ENCODE assay signal across 11 cellular contexts in the genomic region with DNA sequence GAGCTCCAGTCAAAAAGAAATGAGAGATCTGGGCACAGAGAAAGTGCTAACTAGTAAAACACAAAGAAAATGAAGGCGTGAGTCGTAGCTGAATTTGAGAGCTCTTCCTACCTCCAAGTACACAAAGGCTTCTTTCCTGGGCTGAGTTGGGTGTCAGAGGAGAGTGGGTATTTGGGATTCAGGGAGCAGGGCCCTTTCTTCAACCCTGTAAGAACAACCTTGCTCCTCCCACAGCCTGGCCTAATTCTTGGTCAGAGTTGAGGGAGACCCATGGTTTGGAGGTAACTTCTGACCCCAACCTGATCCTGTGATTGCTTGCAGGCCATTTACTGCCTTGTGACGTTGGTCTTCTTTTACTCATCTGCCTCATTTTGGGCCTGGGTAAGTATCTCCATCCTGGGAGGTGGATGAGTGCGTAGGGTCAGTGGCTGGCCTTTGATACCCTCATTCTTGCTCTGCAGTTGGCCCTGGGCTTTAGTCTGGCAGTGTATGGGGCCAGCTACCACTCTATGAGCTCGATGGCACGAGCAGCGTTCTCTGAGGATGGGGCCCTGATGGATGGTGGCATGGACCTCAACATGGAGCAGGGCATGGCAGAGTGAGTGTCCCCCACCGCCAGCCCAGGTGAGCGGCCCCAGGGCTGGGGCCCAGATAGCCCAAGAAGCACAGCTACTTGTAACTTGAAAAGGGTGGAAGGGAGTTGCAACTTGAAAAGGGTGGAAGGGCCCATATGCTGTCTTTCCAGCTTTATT. TPM values are rescaled to one million over a fixed set of nuclear protein-coding genes. Genes with fewer than 3 reads are reported as not detected.
DNase-seq lines count a peak whose midpoint lies in the region; ATAC-seq and TF ChIP-seq lines count a peak whose summit lies in the region.
"Had no signal": no experiment of that assay in that cellular context is flagged by ENCODE, and none has a peak within 500 bp of the region (broad histone marks: within the 10 kb centered on the region; RNA-seq: fewer than 3 reads in every experiment).

No MANE protein-coding gene starts in this region.

- ATAC-seq in GM18907 (IDR thresholded peaks at IDR 0.05; ENCODE audit: unreplicated experiment), result no peak
- ATAC-seq in GM18858 (IDR thresholded peaks at IDR 0.05; ENCODE audit: unreplicated experiment), result no peak

- H3K27ac ChIP-seq in GM23248 (peak overlapping the region; percentile 85), SU-DHL-6 (ENCODE audit: low read depth, low read length) (no peak overlapping the region)

- H3K79me2 ChIP-seq in GM23248 (ENCODE audit: insufficient read depth), result peaks cover 47% of the 10 kb centered on the region
- peaks cover 11% of the 10 kb centered on the region for H3K79me2 ChIP-seq in SU-DHL-6 (ENCODE audit: insufficient read depth, low read length)

- peak overlapping the region; percentile 100 for H3K4me3 ChIP-seq in GM23248
- peak overlapping the region; percentile 90 for H3K4me3 ChIP-seq in SU-DHL-6 (ENCODE audit: insufficient read depth, low read length, poor library complexity, severe bottlenecking)
- peak overlapping the region; percentile 99 for H3K4me3 ChIP-seq in fibroblast of pulmonary artery (replicated peaks; ENCODE audit: low read depth, low read length)
- H3K4me3 ChIP-seq in skeletal muscle cell (ENCODE audit: low read depth, low read length), result peak overlapping the region; percentile 100

- TF ChIP-seq CTCF in SU-DHL-6 (IDR thresholded peaks at IDR 0.05; ENCODE audit: insufficient read depth, low read length, poor library complexity, severe bottlenecking) (no peak), fibroblast of pulmonary artery (IDR thresholded peaks at IDR 0.05; ENCODE audit: low read length, missing control alignments) (no peak)

- H4K20me1 ChIP-seq in GM23248 (ENCODE audit: insufficient read depth), result no peaks in the 10 kb centered on the region
- H4K20me1 ChIP-seq in SU-DHL-6 (ENCODE audit: low read depth, low read length), result no peaks in the 10 kb centered on the region

- no peak overlapping the region for H2AFZ ChIP-seq in GM23248
- no peak overlapping the region for H2AFZ ChIP-seq in SU-DHL-6 (ENCODE audit: low read depth, low read length, severe bottlenecking)

- H3K9me3 ChIP-seq in GM23248 (ENCODE audit: low read depth) (no peaks in the 10 kb centered on the region), SU-DHL-6 (ENCODE audit: insufficient read depth, low read length) (no peaks in the 10 kb centered on the region)

- WGBS in GM23248 (ENCODE audit: low coverage in 1 of 2, low lambda C conversion rate in 2 of 2, missing lambda C conversion rate in 2 of 2), 2 experiments, result 91 to 93% methylated on average over 9 of the region's 9 CpGs

- H3K9ac ChIP-seq in GM23248 (peak overlapping the region; percentile 99), SU-DHL-6 (ENCODE audit: low read length) (peak overlapping the region; percentile 72; the same call in 1 of the 2 replicates)

- H3K9me2 ChIP-seq in GM23248 (ENCODE audit: insufficient read depth) (no peaks in the 10 kb centered on the region), SU-DHL-6 (replicated peaks; ENCODE audit: insufficient read depth, low read length) (no peaks in the 10 kb centered on the region)

- peak overlapping the region; percentile 95 for H3K4me2 ChIP-seq in GM23248 (ENCODE audit: unreplicated experiment)
- H3K4me2 ChIP-seq in SU-DHL-6 (ENCODE audit: low read depth, low read length, poor library complexity, severe bottlenecking), result peak overlapping the region; percentile 98

- DNase-seq in GM23248 (no peak), fibroblast of pulmonary artery (ENCODE audit: low read depth) (no peak), skeletal muscle cell (ENCODE audit: low read depth) (no peak), Ammon's horn (ENCODE audit: low spot score) (no peak), epidermal melanocyte (ENCODE audit: insufficient read length, low spot score) (no peak)
- DNase-seq: activated CD4-positive, alpha-beta T cell treated with anti-CD3 and anti-CD28 coated beads, Interleukin-2, amount 50 U/mL, for 48 hours; NCI-H146; substantia nigra had no signal

- H3K4me1 ChIP-seq in GM23248 (ENCODE audit: insufficient read depth), result peaks cover 14% of the 10 kb centered on the region

- no peaks in the 10 kb centered on the region for H3F3A ChIP-seq in GM23248 (ENCODE audit: insufficient read depth)
- no peaks in the 10 kb centered on the region for H3F3A ChIP-seq in SU-DHL-6 (ENCODE audit: insufficient read depth)

- H3K27me3 ChIP-seq in GM23248 (replicated peaks; ENCODE audit: insufficient read depth), result no peaks in the 10 kb centered on the region
- H3K27me3 ChIP-seq in SU-DHL-6 (ENCODE audit: low read length), result no peaks in the 10 kb centered on the region

- peaks cover 11% of the 10 kb centered on the region; the same call in 1 of the 2 replicates for H3K36me3 ChIP-seq in GM23248 (ENCODE audit: low read depth)
- H3K36me3 ChIP-seq in SU-DHL-6 (ENCODE audit: low read length), result no peaks in the 10 kb centered on the region

- in situ Hi-C loops in GM23248 (cut with MboI), result no loop called here

RNA-seq across cellular contexts. Expression of gene TMEM208, which starts 1.3 kb away (rescaled TPM):
- total RNA-seq in GM23248 (2014; rRNA removed; shearing (Covaris generic)), result 24.9 and 53.8 TPM in 2 replicates
- polyA plus RNA-seq in GM23248 (2016; fragmentation: Nextera tagmentation; extraction: Ambion mirVana), result 97.0 and 98.0 TPM in 2 replicates

RNA-seq across cellular contexts. Expression of gene FHOD1, which starts 19.1 kb away (rescaled TPM):
- 14.9 and 24.2 TPM in 2 replicates for total RNA-seq in GM23248 (2014; rRNA removed; shearing (Covaris generic))
- 7.7 and 9.3 TPM in 2 replicates for polyA plus RNA-seq in GM23248 (2016; fragmentation: Nextera tagmentation; extraction: Ambion mirVana)

RNA-seq across cellular contexts. Expression of gene SLC9A5, which starts 20.6 kb away (rescaled TPM):
- total RNA-seq in GM23248 (2014; rRNA removed; shearing (Covaris generic)), result 2.2 and 2.7 TPM in 2 replicates
- 2.5 and 2.6 TPM in 2 replicates for polyA plus RNA-seq in GM23248 (2016; fragmentation: Nextera tagmentation; extraction: Ambion mirVana)

RNA-seq across cellular contexts. Expression of gene ELMO3, which starts 29.3 kb away (rescaled TPM):
- 1.5 and 1.6 TPM in 2 replicates for total RNA-seq in GM23248 (2014; rRNA removed; shearing (Covaris generic))
- 0.10 TPM in 1 of 2 replicates, not detected in the other for polyA plus RNA-seq in GM23248 (2016; fragmentation: Nextera tagmentation; extraction: Ambion mirVana)

RNA-seq across cellular contexts. Expression of gene E2F4, which starts 36.3 kb away (rescaled TPM):
- total RNA-seq in GM23248 (2014; rRNA removed; shearing (Covaris generic)), result 82.0 and 88.9 TPM in 2 replicates
- 46.5 and 50.0 TPM in 2 replicates for polyA plus RNA-seq in GM23248 (2016; fragmentation: Nextera tagmentation; extraction: Ambion mirVana)
